ENCODE assay signal across 8 cellular contexts in the genomic region with DNA sequence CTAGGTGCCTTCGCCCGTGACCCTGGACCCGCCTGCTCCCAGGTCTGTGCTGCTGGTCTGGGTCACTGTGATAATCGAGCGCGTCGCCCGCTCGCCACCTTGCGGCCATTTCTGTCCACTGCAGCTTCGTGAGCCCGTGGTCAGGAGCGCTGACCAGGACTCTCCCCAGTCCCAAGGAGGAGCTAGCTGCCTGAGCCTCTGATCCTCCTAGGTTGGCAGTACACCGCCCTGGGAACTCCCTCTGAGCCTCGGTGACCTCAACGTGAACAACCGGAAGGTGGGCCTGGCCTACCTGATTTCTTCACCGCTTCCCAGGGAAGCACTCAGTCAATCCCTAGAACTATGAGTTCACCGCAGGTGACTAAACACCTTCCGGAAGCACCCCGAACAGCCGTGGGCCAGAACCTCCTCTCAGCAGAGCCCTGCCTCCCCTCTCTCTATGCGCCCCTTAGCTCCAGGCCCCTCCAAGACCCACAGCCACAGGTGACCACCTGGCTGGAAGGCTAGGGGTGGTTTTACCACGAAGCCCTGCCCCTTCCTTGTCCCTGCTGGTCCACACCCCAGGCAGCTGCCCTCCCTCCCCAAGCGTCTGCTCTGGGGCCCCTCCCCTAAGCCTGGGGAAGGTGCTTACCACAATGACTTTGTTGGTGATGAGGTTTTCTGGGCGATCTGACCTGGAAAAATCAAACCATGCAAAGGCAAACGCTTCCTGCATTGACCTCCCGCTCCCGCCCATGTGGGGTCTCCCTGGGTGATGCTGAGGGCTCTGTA. TPM values are rescaled to one million over a fixed set of nuclear protein-coding genes. Genes with fewer than 3 reads are reported as not detected.
DNase-seq lines count a peak whose midpoint lies in the region; ATAC-seq and TF ChIP-seq lines count a peak whose summit lies in the region.

No MANE protein-coding gene starts in this region.

- intact Hi-C loops in left lung (cut with DNase I): no loop called here

- H3K4me3 ChIP-seq in MG63: no peak overlapping the region
- no peak overlapping the region for H3K4me3 ChIP-seq in left lung

- H3K36me3 ChIP-seq in MG63 (no peaks in the 10 kb centered on the region), left lung (no peaks in the 10 kb centered on the region)

- DNase-seq in GM03348 (ENCODE audit: low spot score) (peak; percentile 92), MG63 (peak; percentile 31), WTC11 (ENCODE audit: low spot score) (peak; percentile 85), dermis blood vessel endothelial cell (peak; percentile 77), left lung (peak; percentile 76 to 94)
- DNase-seq in stimulated activated CD4-positive, alpha-beta T cell treated with anti-CD3 and anti-CD28 coated beads, TNF-alpha, amount 100 ng/mL, for 1 hour (ENCODE audit: low read depth in 3 of 3, low spot score in 1 of 3): peak in 2 of 3 donors; percentile 5 to 19

- H3K4me1 ChIP-seq in left lung: peaks cover 4 to 13% of the 10 kb centered on the region in 2 donors

- peak; percentile 94 for TF ChIP-seq CTCF in WTC11 (IDR thresholded peaks at IDR 0.05)
- TF ChIP-seq CTCF in left lung (IDR thresholded peaks at IDR 0.05): peak; percentile 96

- ATAC-seq in WTC11 (peak; percentile 85), left lung (peak; percentile 97), GM18909 (IDR thresholded peaks at IDR 0.05; ENCODE audit: poor library complexity, unreplicated experiment) (no peak), HG02588 (IDR thresholded peaks at IDR 0.05; ENCODE audit: unreplicated experiment) (no peak)

- no peak overlapping the region for H3K4me3 Mint-ChIP-seq in WTC11

- POLR2A ChIA-PET in WTC11 (lab: Charles Lee): no interaction called here

- peak overlapping the region in 1 of 2 donors; percentile 28 for H3K27ac ChIP-seq in left lung

- H3K27me3 ChIP-seq in MG63 (no peaks in the 10 kb centered on the region), left lung (peaks cover 0 to 1% of the 10 kb centered on the region in 2 donors)

- H3K9me3 Mint-ChIP-seq in WTC11: no peaks in the 10 kb centered on the region

- no peak overlapping the region for H3K27ac Mint-ChIP-seq in WTC11

- no peaks in the 10 kb centered on the region for H3K36me3 Mint-ChIP-seq in WTC11

- CTCF ChIA-PET in WTC11 (lab: Charles Lee): interaction anchor here (0.5 to 10.6 kb wide), 51 partner anchors 9 to 1495 kb away, joined by 3 to 164 read pairs (median 6); partner anchors contain the start of genes EHD4, MAPKBP1, PLA2G4D and PLA2G4F

- H3K4me1 Mint-ChIP-seq in WTC11: peaks cover 26% of the 10 kb centered on the region

- H3K9me3 ChIP-seq in MG63: no peaks in the 10 kb centered on the region
- H3K9me3 ChIP-seq in left lung: no peaks in the 10 kb centered on the region

- H3K27me3 Mint-ChIP-seq in WTC11 (ENCODE audit: low read depth): no peaks in the 10 kb centered on the region; the same call in 1 of the 2 replicates

TF ChIP-seq in WTC11, 78 proteins besides CTCF, POLR2A, EP300 and RAD21:
- TF ChIP-seq, protein P1, sequence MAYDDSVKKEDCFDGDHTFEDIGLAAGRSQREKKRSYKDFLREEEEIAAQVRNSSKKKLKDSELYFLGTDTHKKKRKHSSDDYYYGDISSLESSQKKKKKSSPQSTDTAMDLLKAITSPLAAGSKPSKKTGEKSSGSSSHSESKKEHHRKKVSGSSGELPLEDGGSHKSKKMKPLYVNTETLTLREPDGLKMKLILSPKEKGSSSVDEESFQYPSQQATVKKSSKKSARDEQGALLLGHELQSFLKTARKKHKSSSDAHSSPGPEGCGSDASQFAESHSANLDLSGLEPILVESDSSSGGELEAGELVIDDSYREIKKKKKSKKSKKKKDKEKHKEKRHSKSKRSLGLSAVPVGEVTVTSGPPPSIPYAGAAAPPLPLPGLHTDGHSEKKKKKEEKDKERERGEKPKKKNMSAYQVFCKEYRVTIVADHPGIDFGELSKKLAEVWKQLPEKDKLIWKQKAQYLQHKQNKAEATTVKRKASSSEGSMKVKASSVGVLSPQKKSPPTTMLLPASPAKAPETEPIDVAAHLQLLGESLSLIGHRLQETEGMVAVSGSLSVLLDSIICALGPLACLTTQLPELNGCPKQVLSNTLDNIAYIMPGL (CRISPR knock-in tag; IDR thresholded peaks at IDR 0.05): 0 out of 2 replicates have a peak, but pooled peaks have one; percentile 44
- TF ChIP-seq OVOL2 (CRISPR knock-in tag; IDR thresholded peaks at IDR 0.05; ENCODE audit: borderline replicate concordance): no peak
- TF ChIP-seq, protein P2, sequence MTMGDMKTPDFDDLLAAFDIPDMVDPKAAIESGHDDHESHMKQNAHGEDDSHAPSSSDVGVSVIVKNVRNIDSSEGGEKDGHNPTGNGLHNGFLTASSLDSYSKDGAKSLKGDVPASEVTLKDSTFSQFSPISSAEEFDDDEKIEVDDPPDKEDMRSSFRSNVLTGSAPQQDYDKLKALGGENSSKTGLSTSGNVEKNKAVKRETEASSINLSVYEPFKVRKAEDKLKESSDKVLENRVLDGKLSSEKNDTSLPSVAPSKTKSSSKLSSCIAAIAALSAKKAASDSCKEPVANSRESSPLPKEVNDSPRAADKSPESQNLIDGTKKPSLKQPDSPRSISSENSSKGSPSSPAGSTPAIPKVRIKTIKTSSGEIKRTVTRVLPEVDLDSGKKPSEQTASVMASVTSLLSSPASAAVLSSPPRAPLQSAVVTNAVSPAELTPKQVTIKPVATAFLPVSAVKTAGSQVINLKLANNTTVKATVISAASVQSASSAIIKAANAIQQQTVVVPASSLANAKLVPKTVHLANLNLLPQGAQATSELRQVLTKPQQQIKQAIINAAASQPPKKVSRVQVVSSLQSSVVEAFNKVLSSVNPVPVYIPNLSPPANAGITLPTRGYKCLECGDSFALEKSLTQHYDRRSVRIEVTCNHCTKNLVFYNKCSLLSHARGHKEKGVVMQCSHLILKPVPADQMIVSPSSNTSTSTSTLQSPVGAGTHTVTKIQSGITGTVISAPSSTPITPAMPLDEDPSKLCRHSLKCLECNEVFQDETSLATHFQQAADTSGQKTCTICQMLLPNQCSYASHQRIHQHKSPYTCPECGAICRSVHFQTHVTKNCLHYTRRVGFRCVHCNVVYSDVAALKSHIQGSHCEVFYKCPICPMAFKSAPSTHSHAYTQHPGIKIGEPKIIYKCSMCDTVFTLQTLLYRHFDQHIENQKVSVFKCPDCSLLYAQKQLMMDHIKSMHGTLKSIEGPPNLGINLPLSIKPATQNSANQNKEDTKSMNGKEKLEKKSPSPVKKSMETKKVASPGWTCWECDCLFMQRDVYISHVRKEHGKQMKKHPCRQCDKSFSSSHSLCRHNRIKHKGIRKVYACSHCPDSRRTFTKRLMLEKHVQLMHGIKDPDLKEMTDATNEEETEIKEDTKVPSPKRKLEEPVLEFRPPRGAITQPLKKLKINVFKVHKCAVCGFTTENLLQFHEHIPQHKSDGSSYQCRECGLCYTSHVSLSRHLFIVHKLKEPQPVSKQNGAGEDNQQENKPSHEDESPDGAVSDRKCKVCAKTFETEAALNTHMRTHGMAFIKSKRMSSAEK (CRISPR knock-in tag; IDR thresholded peaks at IDR 0.05; ENCODE audit: borderline replicate concordance): no peak

RNA-seq across cellular contexts. Expression of gene PLA2G4D, which starts 9.7 kb away (rescaled TPM):
- total RNA-seq in MG63 (2014; rRNA removed; shearing (Covaris generic); ENCODE audit: low replicate concordance): not detected in 2 replicates
- total RNA-seq in WTC11 (2021) (0.07 to 0.24 TPM (median 0.09 TPM) in 3 replicates), dermis blood vessel endothelial cell (0.17 TPM in 1 of 2 replicates, not detected in the other), left lung (under 1 TPM; 0.08 to 0.15 TPM)

Comparison
In these comparisons a context has a peak if more than half of its experiments do, and no peak if none do; other contexts are left out.
1. DNase-seq: peak in every context shown above with its lines; median percentile 92 in GM03348; 85 in WTC11; 85 in left lung; 77 in dermis blood vessel endothelial cell; 31 in MG63; 12 in stimulated activated CD4-positive, alpha-beta T cell treated with anti-CD3 and anti-CD28 coated beads, TNF-alpha, amount 100 ng/mL, for 1 hour.
2. ATAC-seq: peak in WTC11 (single experiment) and left lung (single experiment); none in GM18909 (single experiment) and HG02588 (single experiment).